Comparison of ENCODE assay signal across 21 cellular contexts in the genomic region with DNA sequence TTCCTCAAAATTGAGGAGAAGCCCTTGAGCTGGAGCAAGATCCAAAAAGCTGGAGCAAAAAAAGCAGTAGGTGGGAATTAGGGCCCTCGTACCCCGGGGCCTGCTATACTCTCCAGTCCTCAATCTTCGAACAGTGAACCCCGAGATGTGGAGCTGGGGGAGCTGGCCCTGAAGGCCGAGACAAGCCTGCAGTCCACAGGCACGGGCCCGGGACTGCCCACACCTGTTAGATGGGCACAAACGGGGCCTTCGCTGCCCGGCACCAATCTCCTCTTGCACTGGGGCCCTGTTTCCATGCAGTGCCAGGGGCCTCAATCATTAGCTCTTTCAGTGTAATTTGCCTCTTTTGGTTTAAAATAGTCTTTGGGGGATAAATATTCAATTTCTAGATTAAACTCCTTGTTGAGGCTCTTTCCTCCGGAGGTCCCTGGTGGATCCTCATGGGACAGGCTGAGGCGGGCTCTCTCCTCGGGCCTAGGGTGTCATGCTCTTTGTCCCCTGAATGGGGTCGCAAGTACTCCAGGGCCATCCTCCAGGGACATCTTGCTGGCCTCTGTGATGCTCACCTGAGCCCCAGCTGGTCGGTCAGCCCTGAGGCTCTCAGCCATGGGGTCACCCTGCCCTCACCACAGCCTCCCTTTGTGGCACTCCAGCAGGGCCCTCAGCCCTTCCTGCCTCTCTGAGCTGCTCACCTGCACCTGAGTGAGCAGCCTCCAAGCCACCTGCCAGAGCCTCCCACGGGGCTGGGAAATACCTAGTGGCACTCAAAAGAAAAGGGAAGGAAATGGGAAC.
"Had no signal": no experiment of that assay in that cellular context is flagged by ENCODE, and none has a peak within 500 bp of the region (broad histone marks: within the 10 kb centered on the region; RNA-seq: fewer than 3 reads in every experiment).

No MANE protein-coding gene starts in this region.

- H3K4me2 ChIP-seq: neural progenitor cell had no signal

- H3K9ac ChIP-seq: neural progenitor cell had no signal

- H3K27ac ChIP-seq: adrenal gland, breast epithelium, coronary artery, left lung, neural progenitor cell, psoas muscle, skin epidermis, suprapubic skin, transverse colon, vagina, VCaP had no signal

- H3K27me3 ChIP-seq: adrenal gland, breast epithelium, left lung, neural progenitor cell, suprapubic skin, transverse colon, vagina had no signal

- FAIRE-seq: astrocyte, frontal cortex had no signal

- H3K36me3 ChIP-seq: adrenal gland, breast epithelium, left lung, neural progenitor cell, suprapubic skin, transverse colon, vagina had no signal

- ATAC-seq: activated naive CD4-positive, alpha-beta T cell treated with anti-CD3 and anti-CD28 coated beads, Interleukin-2, amount 50 U/mL, for 72 hours; left lung; naive thymus-derived CD4-positive, alpha-beta T cell; psoas muscle; right cardiac atrium; stimulated activated naive CD8-positive, alpha-beta T cell treated with anti-CD3 and anti-CD28 coated beads, Interleukin-15, amount 100 ng/mL, for 72 hours had no signal

- H3K9me3 ChIP-seq: adrenal gland, breast epithelium, left lung, psoas muscle, suprapubic skin, transverse colon, vagina had no signal

- H3K4me3 ChIP-seq: adrenal gland, breast epithelium, coronary artery, left lung, neural progenitor cell, psoas muscle, skin epidermis, suprapubic skin, transverse colon, vagina had no signal

- DNase-seq: activated CD4-positive, alpha-beta T cell treated with anti-CD3 and anti-CD28 coated beads for 1 hour; activated CD4-positive, alpha-beta T cell treated with anti-CD3 and anti-CD28 coated beads, Interleukin-2, amount 50 U/mL, for 48 hours; activated gamma-delta T cell; adrenal gland; head of caudate nucleus; left lung; naive thymus-derived CD4-positive, alpha-beta T cell; psoas muscle; right cardiac atrium; stimulated activated naive CD8-positive, alpha-beta T cell treated with anti-CD3 and anti-CD28 coated beads, Interleukin-15, amount 100 ng/mL, for 72 hours; transverse colon had no signal
